8 cellular contexts compared by ENCODE assay signal in genomic region chr9:130770679-130771442, GRCh38.
DNase-seq lines count a peak whose midpoint lies in the region; ATAC-seq, FAIRE-seq and TF ChIP-seq lines count a peak whose summit lies in the region.

No MANE protein-coding gene starts in this region.

- POLR2A ChIA-PET in HCT116 (lab: Charles Lee) (interaction anchor here (0.7 kb wide), 1 partner anchor 60 kb away, joined by 3 read pairs; no protein-coding TSS in a partner anchor), GM12878 (lab: Charles Lee) (no interaction called here)

- H3K79me2 ChIP-seq in HCT116 (ENCODE audit: insufficient read depth, low read length) = peaks cover 22% of the 10 kb centered on the region
- peaks cover 22% of the 10 kb centered on the region for H3K79me2 ChIP-seq in GM12878 (ENCODE audit: control insufficient read depth, insufficient read depth, low read length)

- H3K9me3 ChIP-seq in HCT116 (ENCODE audit: control insufficient read depth in 1 of 2, insufficient read depth in 1 of 2, low read depth in 1 of 2, low read length in 2 of 2) (peaks cover 7 to 12% of the 10 kb centered on the region in 2 experiments; a peak in 3 of 4 replicates), GM12878 (replicated peaks; ENCODE audit: control insufficient read depth, insufficient read depth, low read length) (peaks cover under 1% of the 10 kb centered on the region)

- no peak overlapping the region for H3K4me3 ChIP-seq in HCT116 (replicated peaks in 1 of 2; ENCODE audit: low read depth in 1 of 2, low read length in 2 of 2)
- H3K4me3 ChIP-seq in GM12878 = no peak overlapping the region

- H3K36me3 ChIP-seq in HCT116 (ENCODE audit: control insufficient read depth in 1 of 2, insufficient read depth in 2 of 2, low read length in 2 of 2) (no peaks in the 10 kb centered on the region; a peak in 1 of 4 replicates), GM12878 (ENCODE audit: control insufficient read depth in 2 of 2, insufficient read depth in 2 of 2, low read length in 1 of 2) (no peaks in the 10 kb centered on the region)

- in situ Hi-C loops in Caki2 (cut with HindIII; ENCODE audit: low pct_unique_long_range_greater_than_20kb, low sequenced_read_pairs) = no loop called here
- in situ Hi-C loops in GM12878 (cut with MboI) = loop anchor here (5.0 kb wide), 2 partner anchors 91 to 171 kb away; no protein-coding TSS in a partner anchor

- TF ChIP-seq RAD21 in HCT116 (IDR thresholded peaks at IDR 0.05; ENCODE audit: low read depth) = peak; percentile 77
- TF ChIP-seq RAD21 in GM12878 (IDR thresholded peaks at IDR 0.05; ENCODE audit: insufficient read depth, low read depth, low read length) = peak; percentile 85

- RAD21 ChIA-PET in HCT116 (lab: Charles Lee; ENCODE audit: low non-redundant PET in 1 of 2, low total read pairs in 2 of 2, uncharacterized antibody in 2 of 2, unreplicated experiment in 2 of 2) = no interaction called here
- RAD21 ChIA-PET in GM12878 (lab: Charles Lee; ENCODE audit: unreplicated experiment) = interaction anchor here (0.9 to 3.2 kb wide), 8 partner anchors 54 to 99 kb away, joined by 3 to 28 read pairs (median 4); no protein-coding TSS in a partner anchor

- BruUV-seq in HCT116 (replicated peaks; lab: Mats Ljungman, UMichigan) (no TSS peak), GM12878 (replicated peaks; lab: Mats Ljungman, UMichigan) (no TSS peak)

- FAIRE-seq in GM12878 (lab: Jason Lieb, UNC) = peak; percentile 77

- H3K9ac ChIP-seq in HCT116 (ENCODE audit: low read length) (no peak overlapping the region), GM12878 (ENCODE audit: control insufficient read depth, insufficient read depth, low read length) (no peak overlapping the region)

- SMC1A ChIA-PET in GM12878 (lab: Charles Lee; ENCODE audit: uncharacterized antibody, unreplicated experiment) = interaction anchor here (0.8 to 4.4 kb wide), 17 partner anchors 14 to 155 kb away, joined by 3 to 25 read pairs (median 5); no protein-coding TSS in a partner anchor

- intact Hi-C loops in HCT116 (cut with micrococcal nuclease) (loop anchor here (1.0 to 5.0 kb wide), 3 partner anchors 64 to 92 kb away; no protein-coding TSS in a partner anchor), GM12878 (cut with micrococcal nuclease; ENCODE audit: unreplicated experiment) (loop anchor here (1.0 kb wide), 2 partner anchors 92 to 170 kb away; no protein-coding TSS in a partner anchor)

- TF ChIP-seq EP300 in GM12878 (IDR thresholded peaks at IDR 0.05; ENCODE audit: borderline replicate concordance in 1 of 2, control insufficient read depth in 1 of 2, low read depth in 2 of 2, low read length in 2 of 2) = no peak

- no peak overlapping the region for H3K4me2 ChIP-seq in HCT116 (ENCODE audit: low read length)
- no peak overlapping the region for H3K4me2 ChIP-seq in GM12878 (ENCODE audit: control insufficient read depth, insufficient read depth)

- peak; percentile 51 for DNase-seq in Caki2 (ENCODE audit: low read depth)
- DNase-seq in HCT116 (ENCODE audit: low read depth, low spot score) = peak; percentile 43
- peak; percentile 57 for DNase-seq in NCI-H748 treated with DMSO at 0.1 percent for 48 hours (lab: John Stamatoyannopoulos, UW)
- DNase-seq in GM12878 (ENCODE audit: low read depth, low spot score) = no peak
- peak; percentile 55 for DNase-seq in iPS-NIHi11 (ENCODE audit: low spot score)
- no peak for DNase-seq in stimulated activated naive CD8-positive, alpha-beta T cell treated with anti-CD3 and anti-CD28 coated beads, Interleukin-15, Interleukin-2, amounts not matched to agents 100 U/mL and 50 U/mL, for 24 hours
- no peak for DNase-seq in activated T-cell treated with anti-CD3 and anti-CD28 coated beads, Interleukin-2, amount 50 U/mL, for 48 hours

- CTCF ChIA-PET in HCT116 (lab: Charles Lee) = interaction anchor here (0.7 to 1.9 kb wide), 4 partner anchors 81 to 227 kb away, joined by 3 to 9 read pairs (median 6); no protein-coding TSS in a partner anchor
- CTCF ChIA-PET in GM12878 (lab: Yijun Ruan, JAX) = interaction anchor here (0.6 to 8.5 kb wide), 29 partner anchors 9 to 494 kb away, joined by 3 to 190 read pairs (median 4); no protein-coding TSS in a partner anchor

- H2AFZ ChIP-seq in HCT116 (ENCODE audit: low read depth, low read length, poor library complexity, severe bottlenecking) (no peak overlapping the region), GM12878 (ENCODE audit: control insufficient read depth, low read depth, low read length) (no peak overlapping the region)

- no peaks in the 10 kb centered on the region for H3K27me3 ChIP-seq in HCT116 (ENCODE audit: insufficient read depth, low read length)
- no peaks in the 10 kb centered on the region for H3K27me3 ChIP-seq in GM12878 (replicated peaks in 1 of 2; ENCODE audit: control insufficient read depth in 2 of 2, insufficient read depth in 2 of 2, low read length in 1 of 2)

- ATAC-seq in HCT116 (peak; percentile 98), GM12878 (peak; percentile 83), GM18861 (IDR thresholded peaks at IDR 0.05; ENCODE audit: unreplicated experiment) (no peak)
- peak; percentile 71 for ATAC-seq in stimulated activated naive CD8-positive, alpha-beta T cell treated with anti-CD3 and anti-CD28 coated beads, Interleukin-15, Interleukin-2, amounts not matched to agents 100 U/mL and 50 U/mL, for 24 hours

- peak; percentile 49 to 76 (median 70); a peak in 5 of 6 replicates for TF ChIP-seq CTCF in HCT116 (IDR thresholded peaks at IDR 0.05 in 2 of 3, conservative IDR thresholded peaks at IDR 0.05 in 1 of 3; ENCODE audit: borderline replicate concordance in 1 of 3, insufficient read depth in 1 of 3, low read depth in 2 of 3, low read length in 2 of 3)
- TF ChIP-seq CTCF in GM12878 (IDR thresholded peaks at IDR 0.05 in 2 of 3, conservative IDR thresholded peaks at IDR 0.05 in 1 of 3; ENCODE audit: control insufficient read depth in 2 of 3, extremely low read depth in 1 of 3, insufficient read depth in 1 of 3, low read depth in 3 of 3, low read length in 3 of 3) = peak; percentile 55 to 58 (median 55)

- no peaks in the 10 kb centered on the region for H3K9me2 ChIP-seq in HCT116 (ENCODE audit: insufficient read depth)

- no peak for TF ChIP-seq POLR2A in HCT116 (IDR thresholded peaks at IDR 0.05; ENCODE audit: borderline replicate concordance, extremely low read depth, insufficient read depth, insufficient read length)
- no peak for TF ChIP-seq POLR2A in GM12878 (IDR thresholded peaks at IDR 0.05; ENCODE audit: low read depth, low read length)

- H4K20me1 ChIP-seq in HCT116 (ENCODE audit: insufficient read depth) (no peaks in the 10 kb centered on the region), GM12878 (ENCODE audit: control insufficient read depth, insufficient read depth) (no peaks in the 10 kb centered on the region)

- H3K27ac ChIP-seq in HCT116 (ENCODE audit: low read depth, low read length) = no peak overlapping the region
- no peak overlapping the region for H3K27ac ChIP-seq in GM12878 (ENCODE audit: control insufficient read depth, insufficient read depth)

- WGBS in GM12878 (ENCODE audit: insufficient coverage, insufficient replicate concordance, low lambda C conversion rate, missing lambda C conversion rate) = 50% methylated on average over 2 of the region's 2 CpGs

- no peaks in the 10 kb centered on the region for H3K4me1 ChIP-seq in HCT116 (ENCODE audit: control insufficient read depth in 1 of 2, insufficient read depth in 2 of 2, low read length in 2 of 2)
- H3K4me1 ChIP-seq in GM12878 (ENCODE audit: control insufficient read depth, insufficient read depth, low read length) = peaks cover 27% of the 10 kb centered on the region

TF ChIP-seq in HCT116, 20 proteins besides CTCF, POLR2A, EP300 and RAD21:
- TF ChIP-seq EZH2 (IDR thresholded peaks at IDR 0.05) = no peak
- no peak for TF ChIP-seq YY1 (IDR thresholded peaks at IDR 0.05; ENCODE audit: extremely low read depth, insufficient replicate concordance, low read depth, low read length)

TF ChIP-seq in GM12878, 131 proteins besides CTCF, POLR2A, EP300 and RAD21:
- TF ChIP-seq SMC3 (IDR thresholded peaks at IDR 0.05; ENCODE audit: borderline replicate concordance, low read length) (peak; percentile 72; the same call in 1 of the 2 replicates), MEF2A (IDR thresholded peaks at IDR 0.05; ENCODE audit: insufficient read depth, low read depth, low read length) (0 out of 2 replicates have a peak, but pooled peaks have one; percentile 14), HDAC2 (IDR thresholded peaks at IDR 0.05) (no peak), IRF5 (IDR thresholded peaks at IDR 0.05; ENCODE audit: borderline replicate concordance) (no peak)
TF ChIP-seq in GM12878: peak in this region for 2.

Comparison
In these comparisons a context has a peak if more than half of its experiments do, and no peak if none do; other contexts are left out.
1. DNase-seq: peak in Caki2 (single experiment), HCT116 (single experiment), NCI-H748 treated with DMSO at 0.1 percent for 48 hours (single experiment) and iPS-NIHi11 (single experiment); none in GM12878 (single experiment), stimulated activated naive CD8-positive, alpha-beta T cell treated with anti-CD3 and anti-CD28 coated beads, Interleukin-15, Interleukin-2, amounts not matched to agents 100 U/mL and 50 U/mL, for 24 hours (single experiment) and activated T-cell treated with anti-CD3 and anti-CD28 coated beads, Interleukin-2, amount 50 U/mL, for 48 hours (0 of 2).